ENCODE assay signal across 8 cellular contexts in the genomic region with DNA sequence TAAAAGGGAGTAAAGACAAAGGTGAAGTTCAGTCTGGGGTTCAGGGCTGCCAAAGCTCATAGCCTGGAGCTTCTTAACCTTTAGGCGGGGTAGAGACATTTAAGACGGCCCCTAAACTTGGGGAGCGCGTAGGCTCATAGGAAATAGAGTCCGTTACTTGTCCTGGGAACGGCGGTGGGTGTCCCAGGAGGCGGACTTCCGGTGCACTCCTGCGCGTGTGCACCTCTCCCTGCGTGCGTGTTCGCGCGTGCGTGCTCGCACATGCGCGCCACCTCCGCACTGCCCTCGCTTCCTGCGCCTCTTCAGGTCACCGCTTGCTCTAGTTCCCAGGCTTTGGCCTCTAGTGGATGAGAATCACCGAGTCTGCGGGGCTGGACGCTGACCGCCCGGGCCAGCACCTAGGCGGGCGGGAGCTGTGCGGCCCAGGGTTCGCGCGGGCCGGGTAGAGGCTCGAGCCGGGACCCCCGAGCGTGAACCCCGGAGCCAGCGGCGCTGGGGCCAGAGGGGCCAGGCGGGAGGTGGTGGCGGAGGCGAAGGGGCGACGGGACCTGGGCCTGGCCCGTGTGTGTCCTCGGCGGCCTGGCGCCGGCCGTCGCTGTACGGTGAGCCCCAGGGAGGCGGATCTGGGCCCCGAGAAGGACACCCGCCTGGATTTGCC. TPM values are rescaled to one million over a fixed set of nuclear protein-coding genes. Genes with fewer than 3 reads are reported as not detected.
DNase-seq lines count a peak whose midpoint lies in the region; ATAC-seq and TF ChIP-seq lines count a peak whose summit lies in the region.
"Not testable (repeated sequence)": the region's sequence is repeated elsewhere in the genome, so short reads cannot be mapped to it uniquely, and the experiment has no call there.

No MANE protein-coding gene starts in this region.

- H3K9me3 Mint-ChIP-seq in activated naive CD8-positive, alpha-beta T cell (ENCODE audit: low read depth): not testable (repeated sequence)

- not testable (repeated sequence) for H3K36me3 Mint-ChIP-seq in activated naive CD8-positive, alpha-beta T cell

- peak overlapping the region; percentile 73 for H3K27ac Mint-ChIP-seq in activated naive CD8-positive, alpha-beta T cell

- H3K4me1 Mint-ChIP-seq in activated naive CD8-positive, alpha-beta T cell (ENCODE audit: low read depth): peaks cover 22% of the 10 kb centered on the region

- intact Hi-C loops in head of caudate nucleus (cut with DNase I): not testable (repeated sequence)

- peak; percentile 99 for ATAC-seq in HG02610 (IDR thresholded peaks at IDR 0.05; ENCODE audit: unreplicated experiment)
- peak; percentile 100 for ATAC-seq in omental fat pad (ENCODE audit: low FRiP score)

- H3K36me3 ChIP-seq in suprapubic skin: not testable (repeated sequence)

- TF ChIP-seq CTCF in NB4 (IDR thresholded peaks at IDR 0.05; ENCODE audit: low read depth, low read length); omental fat pad (IDR thresholded peaks at IDR 0.05); suprapubic skin (IDR thresholded peaks at IDR 0.05): not testable (repeated sequence)

- H3K4me3 Mint-ChIP-seq in activated naive CD8-positive, alpha-beta T cell: peak overlapping the region; percentile 97

- TF ChIP-seq POLR2A in GM10847 (IDR thresholded peaks at IDR 0.05; ENCODE audit: extremely low read depth, insufficient read length): peak; percentile 51
- peak; percentile 71 for TF ChIP-seq POLR2A in NB4 (IDR thresholded peaks at IDR 0.05; ENCODE audit: extremely low read depth, insufficient read length)
- TF ChIP-seq POLR2A in suprapubic skin (IDR thresholded peaks at IDR 0.05): peak; percentile 17 to 46

- not testable (repeated sequence) for H3K27me3 ChIP-seq in suprapubic skin

- H3K4me3 ChIP-seq in NB4 (ENCODE audit: low read depth, low read length) (peak overlapping the region; percentile 87), suprapubic skin (peak overlapping the region; percentile 68)

- peaks cover 16% of the 10 kb centered on the region for H3K4me1 ChIP-seq in suprapubic skin

- H3K27ac ChIP-seq in suprapubic skin: peak overlapping the region; percentile 85

- H3K9me3 ChIP-seq in suprapubic skin: not testable (repeated sequence)

- TF ChIP-seq EP300 in suprapubic skin (IDR thresholded peaks at IDR 0.05): not testable (repeated sequence)

- DNase-seq in NB4 (ENCODE audit: low read depth) (peak; percentile 99), SKM-1 (lab: John Stamatoyannopoulos, UW; ENCODE audit: unreplicated experiment) (peak; percentile 57), head of caudate nucleus (peak; percentile 66 to 93 (median 82)), omental fat pad (ENCODE audit: low spot score) (peak; percentile 30), suprapubic skin (ENCODE audit: low spot score in 2 of 2) (peak; percentile 87 to 88)

- H3K27me3 Mint-ChIP-seq in activated naive CD8-positive, alpha-beta T cell: not testable (repeated sequence)

- 0% methylated on average over 1 of the region's 59 CpGs for WGBS in suprapubic skin

RNA-seq across cellular contexts. Expression of gene POM121, which starts 45.7 kb away (rescaled TPM):
- 10 to 100 TPM; 17.8 to 39.4 (median 19.4) TPM for total RNA-seq in omental fat pad
- total RNA-seq in suprapubic skin: 10 to 100 TPM; 23.4 to 38.2 (median 30.2) TPM

RNA-seq across cellular contexts. Expression of gene TYW1B, which starts 51.2 kb away (rescaled TPM):
- total RNA-seq in omental fat pad (1 to 10 TPM; 1.9 to 5.8 (median 3.1) TPM), suprapubic skin (1 to 10 TPM; 1.4 to 5.5 (median 3.0) TPM)

Comparison
In these comparisons a context has a peak if more than half of its experiments do, and no peak if none do; other contexts are left out.
1. Peak in every context shown above with its lines: DNase-seq, ATAC-seq, H3K4me3 ChIP-seq and H3K27ac ChIP-seq.
2. DNase-seq: peak in every context shown above with its lines; median percentile 99 in NB4; 88 in suprapubic skin; 82 in head of caudate nucleus; 57 in SKM-1; 30 in omental fat pad.